9 cellular contexts compared by ENCODE assay signal in genomic region chr11:128496249-128496648, GRCh38.
DNase-seq lines count a peak whose midpoint lies in the region; ATAC-seq and TF ChIP-seq lines count a peak whose summit lies in the region.
"Had no signal": no experiment of that assay in that cellular context is flagged by ENCODE, and none has a peak within 500 bp of the region (broad histone marks: within the 10 kb centered on the region; RNA-seq: fewer than 3 reads in every experiment).

No MANE protein-coding gene starts in this region.

- H3K27me3 ChIP-seq in lung (ENCODE audit: control insufficient read depth, insufficient read depth), result no peaks in the 10 kb centered on the region
- no peaks in the 10 kb centered on the region for H3K27me3 ChIP-seq in tibial nerve

- no peak for TF ChIP-seq POLR2A in tibial nerve (IDR thresholded peaks at IDR 0.05)

- WGBS in lung, 2 donors, result 33 to 60% methylated on average over 3 of the region's 3 CpGs
- 50 to 61% methylated on average over 3 of the region's 3 CpGs for WGBS in tibial nerve, 2 donors

- H3K36me3 ChIP-seq in lung (ENCODE audit: control insufficient read depth in 2 of 2, insufficient read depth in 2 of 2, low read length in 2 of 2) (peaks cover 0 to 3% of the 10 kb centered on the region in 2 donors), tibial nerve (no peaks in the 10 kb centered on the region)

- peak overlapping the region; percentile 79 for H3K4me3 Mint-ChIP-seq in activated T-cell treated with anti-CD3 and anti-CD28 coated beads, Interleukin-2, amount 50 U/mL, for 24 hours
- H3K4me3 Mint-ChIP-seq in activated naive CD8-positive, alpha-beta T cell treated with anti-CD3 and anti-CD28 coated beads, Interleukin-2, amount 50 U/mL, for 24 hours, result peak overlapping the region; percentile 85

- ATAC-seq in activated naive CD8-positive, alpha-beta T cell treated with anti-CD3 and anti-CD28 coated beads, Interleukin-2, amount 50 U/mL, for 24 hours, result no peak
- no peak for ATAC-seq in lung (ENCODE audit: insufficient read depth, low FRiP score)

- H3K36me3 Mint-ChIP-seq in activated T-cell treated with anti-CD3 and anti-CD28 coated beads, Interleukin-2, amount 50 U/mL, for 24 hours (ENCODE audit: low read depth), result peaks cover 94% of the 10 kb centered on the region
- H3K36me3 Mint-ChIP-seq in activated naive CD8-positive, alpha-beta T cell treated with anti-CD3 and anti-CD28 coated beads, Interleukin-2, amount 50 U/mL, for 24 hours (ENCODE audit: low read depth), result peaks cover 68% of the 10 kb centered on the region

- H3K4me3 ChIP-seq in lung (no peak overlapping the region), tibial nerve (no peak overlapping the region)

- TF ChIP-seq CTCF in lung (IDR thresholded peaks at IDR 0.05; ENCODE audit: control extremely low read depth, extremely low read depth) (no peak), tibial nerve (IDR thresholded peaks at IDR 0.05) (no peak)

- H3K9me3 ChIP-seq in lung (ENCODE audit: control insufficient read depth in 2 of 2, insufficient read depth in 1 of 2, low read length in 1 of 2) (no peaks in the 10 kb centered on the region), tibial nerve (no peaks in the 10 kb centered on the region)

- DNase-seq in activated T-cell treated with anti-CD3 and anti-CD28 coated beads, Interleukin-2, amount 50 U/mL, for 24 hours, result no peak
- DNase-seq in activated T-cell treated with anti-CD3 and anti-CD28 coated beads for 4 hours, result no peak
- no peak for DNase-seq in activated naive CD8-positive, alpha-beta T cell treated with anti-CD3 and anti-CD28 coated beads, Interleukin-2, amount 50 U/mL, for 24 hours
- DNase-seq in lung (ENCODE audit: low spot score), result no peak
- DNase-seq in tibial nerve (ENCODE audit: low spot score in 2 of 2), result no peak
- no peak for DNase-seq in EL
- no peak for DNase-seq in MV-4-11 (lab: John Stamatoyannopoulos, UW)
- DNase-seq in midbrain (lab: John Stamatoyannopoulos, UW), result no peak
- DNase-seq: stimulated activated CD4-positive, alpha-beta T cell treated with anti-CD3 and anti-CD28 coated beads, Interleukin-4, amount 100 ng/mL, for 4 hours had no signal

- TF ChIP-seq EP300 in tibial nerve (IDR thresholded peaks at IDR 0.05), result no peak

- H3K9me3 Mint-ChIP-seq in activated T-cell treated with anti-CD3 and anti-CD28 coated beads, Interleukin-2, amount 50 U/mL, for 24 hours, result no peaks in the 10 kb centered on the region
- no peaks in the 10 kb centered on the region for H3K9me3 Mint-ChIP-seq in activated naive CD8-positive, alpha-beta T cell treated with anti-CD3 and anti-CD28 coated beads, Interleukin-2, amount 50 U/mL, for 24 hours

- peaks cover 29 to 78% of the 10 kb centered on the region in 2 donors for H3K4me1 ChIP-seq in lung (ENCODE audit: control insufficient read depth in 2 of 2, insufficient read depth in 2 of 2, low read length in 2 of 2)
- H3K4me1 ChIP-seq in tibial nerve, result peaks cover 0 to 88% (median 62%) of the 10 kb centered on the region in 4 donors

- peak overlapping the region; percentile 99 for H3K27ac Mint-ChIP-seq in activated T-cell treated with anti-CD3 and anti-CD28 coated beads, Interleukin-2, amount 50 U/mL, for 24 hours
- peak overlapping the region; percentile 100 for H3K27ac Mint-ChIP-seq in activated naive CD8-positive, alpha-beta T cell treated with anti-CD3 and anti-CD28 coated beads, Interleukin-2, amount 50 U/mL, for 24 hours

- H3K27ac ChIP-seq in lung (ENCODE audit: low read depth in 1 of 2, low read length in 1 of 2) (peak overlapping the region; percentile 80 to 90), tibial nerve (peak overlapping the region in 3 of 4 donors; percentile 64 to 85 (median 72))

- H3K27me3 Mint-ChIP-seq in activated T-cell treated with anti-CD3 and anti-CD28 coated beads, Interleukin-2, amount 50 U/mL, for 24 hours, result no peaks in the 10 kb centered on the region
- H3K27me3 Mint-ChIP-seq in activated naive CD8-positive, alpha-beta T cell treated with anti-CD3 and anti-CD28 coated beads, Interleukin-2, amount 50 U/mL, for 24 hours, result no peaks in the 10 kb centered on the region

- H3K4me1 Mint-ChIP-seq in activated T-cell treated with anti-CD3 and anti-CD28 coated beads, Interleukin-2, amount 50 U/mL, for 24 hours (ENCODE audit: low read depth), result peaks cover 96% of the 10 kb centered on the region
- peaks cover 98% of the 10 kb centered on the region for H3K4me1 Mint-ChIP-seq in activated naive CD8-positive, alpha-beta T cell treated with anti-CD3 and anti-CD28 coated beads, Interleukin-2, amount 50 U/mL, for 24 hours
